ENCODE assay signal across 1 cellular context in the genomic region with DNA sequence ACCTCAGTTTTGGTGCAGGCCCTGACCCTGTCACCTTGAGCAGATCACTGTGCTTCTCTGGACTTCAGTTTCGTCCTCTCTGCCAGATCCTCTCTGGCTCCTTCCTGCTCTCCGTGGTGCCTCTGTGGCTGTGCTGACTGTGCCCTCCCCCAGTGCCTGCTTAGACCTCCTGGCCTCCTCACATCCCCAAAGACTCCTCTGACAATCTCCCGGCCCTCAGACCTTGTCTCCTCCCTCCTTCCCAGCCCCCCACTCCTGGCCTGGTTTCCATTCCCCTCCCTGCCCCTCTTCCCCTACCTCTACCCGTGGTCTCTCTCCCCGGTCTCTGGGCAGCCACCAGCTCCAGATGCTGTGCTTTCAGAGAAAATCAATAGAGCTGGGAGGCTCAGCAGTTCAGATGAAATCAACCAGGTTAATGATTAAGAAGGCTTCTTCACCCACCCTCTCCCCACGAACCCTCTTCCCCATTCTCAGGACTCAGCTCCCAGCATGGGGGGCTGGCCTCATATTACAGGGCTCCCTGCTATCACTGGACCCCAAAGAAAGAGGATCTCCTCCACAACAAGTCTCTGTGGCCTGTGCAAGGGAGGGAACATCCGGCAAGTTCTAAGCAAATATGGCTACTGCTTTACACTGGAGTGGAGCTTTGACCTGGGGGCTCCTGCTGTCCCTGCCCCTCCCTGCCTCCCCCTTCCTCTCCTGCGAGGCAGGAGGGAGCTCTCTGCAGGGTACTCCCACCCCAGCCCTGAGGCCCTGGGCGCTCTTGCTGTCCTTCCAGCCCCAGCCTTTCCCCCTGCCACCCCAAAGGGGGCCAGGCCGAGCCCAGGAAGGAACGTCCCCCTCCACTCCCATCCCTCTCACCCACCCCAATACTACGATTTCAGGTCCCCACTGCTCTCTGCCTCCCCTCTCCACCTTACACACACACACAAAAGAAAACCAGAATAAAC.
A peak's percentile ranks its signal among the peaks of the same experiment; 100 is the strongest.
TF ChIP-seq lines count a peak whose summit lies in the region.

No MANE protein-coding gene starts in this region.

TF ChIP-seq in HepG2, 621 proteins besides CTCF, POLR2A, EP300 and RAD21 (continued from another document and continues in another):
- TF ChIP-seq, protein P1, sequence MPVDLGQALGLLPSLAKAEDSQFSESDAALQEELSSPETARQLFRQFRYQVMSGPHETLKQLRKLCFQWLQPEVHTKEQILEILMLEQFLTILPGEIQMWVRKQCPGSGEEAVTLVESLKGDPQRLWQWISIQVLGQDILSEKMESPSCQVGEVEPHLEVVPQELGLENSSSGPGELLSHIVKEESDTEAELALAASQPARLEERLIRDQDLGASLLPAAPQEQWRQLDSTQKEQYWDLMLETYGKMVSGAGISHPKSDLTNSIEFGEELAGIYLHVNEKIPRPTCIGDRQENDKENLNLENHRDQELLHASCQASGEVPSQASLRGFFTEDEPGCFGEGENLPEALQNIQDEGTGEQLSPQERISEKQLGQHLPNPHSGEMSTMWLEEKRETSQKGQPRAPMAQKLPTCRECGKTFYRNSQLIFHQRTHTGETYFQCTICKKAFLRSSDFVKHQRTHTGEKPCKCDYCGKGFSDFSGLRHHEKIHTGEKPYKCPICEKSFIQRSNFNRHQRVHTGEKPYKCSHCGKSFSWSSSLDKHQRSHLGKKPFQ (CRISPR knock-in tag; IDR thresholded peaks at IDR 0.05; ENCODE audit: insufficient replicate concordance), result peak; percentile 42
- TF ChIP-seq GABPA (IDR thresholded peaks at IDR 0.05; ENCODE audit: low read depth, low read length) (no peak), GABPA (CRISPR knock-in tag; IDR thresholded peaks at IDR 0.05; ENCODE audit: low read depth) (peak; percentile 56), TBX2 (CRISPR knock-in tag; IDR thresholded peaks at IDR 0.05; ENCODE audit: borderline replicate concordance) (0 out of 2 replicates have a peak, but pooled peaks have one; percentile 4), ZMYM2 (CRISPR knock-in tag; IDR thresholded peaks at IDR 0.05) (no peak), KDM3A (CRISPR knock-in tag; IDR thresholded peaks at IDR 0.05; ENCODE audit: low read depth) (no peak), NBN (conservative IDR thresholded peaks at IDR 0.05) (no peak), SMC3 (IDR thresholded peaks at IDR 0.05; ENCODE audit: low read length) (no peak), ZNF432 (CRISPR knock-in tag; IDR thresholded peaks at IDR 0.05; ENCODE audit: borderline replicate concordance) (no peak), ZNF550 (CRISPR knock-in tag; IDR thresholded peaks at IDR 0.05; ENCODE audit: borderline replicate concordance) (no peak), ZNF746 (CRISPR knock-in tag; IDR thresholded peaks at IDR 0.05) (peak; percentile 81; the same call in 1 of the 2 replicates), IRX3 (CRISPR knock-in tag; IDR thresholded peaks at IDR 0.05; ENCODE audit: borderline replicate concordance, low read depth) (no peak), MAZ (IDR thresholded peaks at IDR 0.05; ENCODE audit: borderline replicate concordance, low read depth, low read length) (no peak), MAZ (CRISPR knock-in tag; IDR thresholded peaks at IDR 0.05; ENCODE audit: low read depth) (no peak), ZNF501 (CRISPR knock-in tag; IDR thresholded peaks at IDR 0.05) (peak; percentile 44; the same call in 1 of the 2 replicates), NPAS2 (CRISPR knock-in tag; IDR thresholded peaks at IDR 0.05; ENCODE audit: borderline replicate concordance) (no peak), NFE2 (CRISPR knock-in tag; IDR thresholded peaks at IDR 0.05) (no peak), NR2F1 (CRISPR knock-in tag; IDR thresholded peaks at IDR 0.05) (no peak)
- TF ChIP-seq, protein P2, sequence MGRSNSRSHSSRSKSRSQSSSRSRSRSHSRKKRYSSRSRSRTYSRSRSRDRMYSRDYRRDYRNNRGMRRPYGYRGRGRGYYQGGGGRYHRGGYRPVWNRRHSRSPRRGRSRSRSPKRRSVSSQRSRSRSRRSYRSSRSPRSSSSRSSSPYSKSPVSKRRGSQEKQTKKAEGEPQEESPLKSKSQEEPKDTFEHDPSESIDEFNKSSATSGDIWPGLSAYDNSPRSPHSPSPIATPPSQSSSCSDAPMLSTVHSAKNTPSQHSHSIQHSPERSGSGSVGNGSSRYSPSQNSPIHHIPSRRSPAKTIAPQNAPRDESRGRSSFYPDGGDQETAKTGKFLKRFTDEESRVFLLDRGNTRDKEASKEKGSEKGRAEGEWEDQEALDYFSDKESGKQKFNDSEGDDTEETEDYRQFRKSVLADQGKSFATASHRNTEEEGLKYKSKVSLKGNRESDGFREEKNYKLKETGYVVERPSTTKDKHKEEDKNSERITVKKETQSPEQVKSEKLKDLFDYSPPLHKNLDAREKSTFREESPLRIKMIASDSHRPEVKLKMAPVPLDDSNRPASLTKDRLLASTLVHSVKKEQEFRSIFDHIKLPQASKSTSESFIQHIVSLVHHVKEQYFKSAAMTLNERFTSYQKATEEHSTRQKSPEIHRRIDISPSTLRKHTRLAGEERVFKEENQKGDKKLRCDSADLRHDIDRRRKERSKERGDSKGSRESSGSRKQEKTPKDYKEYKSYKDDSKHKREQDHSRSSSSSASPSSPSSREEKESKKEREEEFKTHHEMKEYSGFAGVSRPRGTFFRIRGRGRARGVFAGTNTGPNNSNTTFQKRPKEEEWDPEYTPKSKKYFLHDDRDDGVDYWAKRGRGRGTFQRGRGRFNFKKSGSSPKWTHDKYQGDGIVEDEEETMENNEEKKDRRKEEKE (IDR thresholded peaks at IDR 0.05), result no peak
- TF ChIP-seq, protein P3, sequence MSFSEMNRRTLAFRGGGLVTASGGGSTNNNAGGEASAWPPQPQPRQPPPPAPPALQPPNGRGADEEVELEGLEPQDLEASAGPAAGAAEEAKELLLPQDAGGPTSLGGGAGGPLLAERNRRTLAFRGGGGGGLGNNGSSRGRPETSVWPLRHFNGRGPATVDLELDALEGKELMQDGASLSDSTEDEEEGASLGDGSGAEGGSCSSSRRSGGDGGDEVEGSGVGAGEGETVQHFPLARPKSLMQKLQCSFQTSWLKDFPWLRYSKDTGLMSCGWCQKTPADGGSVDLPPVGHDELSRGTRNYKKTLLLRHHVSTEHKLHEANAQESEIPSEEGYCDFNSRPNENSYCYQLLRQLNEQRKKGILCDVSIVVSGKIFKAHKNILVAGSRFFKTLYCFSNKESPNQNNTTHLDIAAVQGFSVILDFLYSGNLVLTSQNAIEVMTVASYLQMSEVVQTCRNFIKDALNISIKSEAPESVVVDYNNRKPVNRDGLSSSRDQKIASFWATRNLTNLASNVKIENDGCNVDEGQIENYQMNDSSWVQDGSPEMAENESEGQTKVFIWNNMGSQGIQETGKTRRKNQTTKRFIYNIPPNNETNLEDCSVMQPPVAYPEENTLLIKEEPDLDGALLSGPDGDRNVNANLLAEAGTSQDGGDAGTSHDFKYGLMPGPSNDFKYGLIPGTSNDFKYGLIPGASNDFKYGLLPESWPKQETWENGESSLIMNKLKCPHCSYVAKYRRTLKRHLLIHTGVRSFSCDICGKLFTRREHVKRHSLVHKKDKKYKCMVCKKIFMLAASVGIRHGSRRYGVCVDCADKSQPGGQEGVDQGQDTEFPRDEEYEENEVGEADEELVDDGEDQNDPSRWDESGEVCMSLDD (CRISPR knock-in tag; IDR thresholded peaks at IDR 0.05; ENCODE audit: borderline replicate concordance), result peak; percentile 98
- TF ChIP-seq, protein P4, sequence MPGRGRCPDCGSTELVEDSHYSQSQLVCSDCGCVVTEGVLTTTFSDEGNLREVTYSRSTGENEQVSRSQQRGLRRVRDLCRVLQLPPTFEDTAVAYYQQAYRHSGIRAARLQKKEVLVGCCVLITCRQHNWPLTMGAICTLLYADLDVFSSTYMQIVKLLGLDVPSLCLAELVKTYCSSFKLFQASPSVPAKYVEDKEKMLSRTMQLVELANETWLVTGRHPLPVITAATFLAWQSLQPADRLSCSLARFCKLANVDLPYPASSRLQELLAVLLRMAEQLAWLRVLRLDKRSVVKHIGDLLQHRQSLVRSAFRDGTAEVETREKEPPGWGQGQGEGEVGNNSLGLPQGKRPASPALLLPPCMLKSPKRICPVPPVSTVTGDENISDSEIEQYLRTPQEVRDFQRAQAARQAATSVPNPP (CRISPR knock-in tag; IDR thresholded peaks at IDR 0.05), result no peak
- TF ChIP-seq, protein P5, sequence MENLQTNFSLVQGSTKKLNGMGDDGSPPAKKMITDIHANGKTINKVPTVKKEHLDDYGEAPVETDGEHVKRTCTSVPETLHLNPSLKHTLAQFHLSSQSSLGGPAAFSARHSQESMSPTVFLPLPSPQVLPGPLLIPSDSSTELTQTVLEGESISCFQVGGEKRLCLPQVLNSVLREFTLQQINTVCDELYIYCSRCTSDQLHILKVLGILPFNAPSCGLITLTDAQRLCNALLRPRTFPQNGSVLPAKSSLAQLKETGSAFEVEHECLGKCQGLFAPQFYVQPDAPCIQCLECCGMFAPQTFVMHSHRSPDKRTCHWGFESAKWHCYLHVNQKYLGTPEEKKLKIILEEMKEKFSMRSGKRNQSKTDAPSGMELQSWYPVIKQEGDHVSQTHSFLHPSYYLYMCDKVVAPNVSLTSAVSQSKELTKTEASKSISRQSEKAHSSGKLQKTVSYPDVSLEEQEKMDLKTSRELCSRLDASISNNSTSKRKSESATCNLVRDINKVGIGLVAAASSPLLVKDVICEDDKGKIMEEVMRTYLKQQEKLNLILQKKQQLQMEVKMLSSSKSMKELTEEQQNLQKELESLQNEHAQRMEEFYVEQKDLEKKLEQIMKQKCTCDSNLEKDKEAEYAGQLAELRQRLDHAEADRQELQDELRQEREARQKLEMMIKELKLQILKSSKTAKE (CRISPR knock-in tag; IDR thresholded peaks at IDR 0.05; ENCODE audit: borderline replicate concordance), result no peak; the same call in 1 of the 2 replicates
- TF ChIP-seq, protein P6, sequence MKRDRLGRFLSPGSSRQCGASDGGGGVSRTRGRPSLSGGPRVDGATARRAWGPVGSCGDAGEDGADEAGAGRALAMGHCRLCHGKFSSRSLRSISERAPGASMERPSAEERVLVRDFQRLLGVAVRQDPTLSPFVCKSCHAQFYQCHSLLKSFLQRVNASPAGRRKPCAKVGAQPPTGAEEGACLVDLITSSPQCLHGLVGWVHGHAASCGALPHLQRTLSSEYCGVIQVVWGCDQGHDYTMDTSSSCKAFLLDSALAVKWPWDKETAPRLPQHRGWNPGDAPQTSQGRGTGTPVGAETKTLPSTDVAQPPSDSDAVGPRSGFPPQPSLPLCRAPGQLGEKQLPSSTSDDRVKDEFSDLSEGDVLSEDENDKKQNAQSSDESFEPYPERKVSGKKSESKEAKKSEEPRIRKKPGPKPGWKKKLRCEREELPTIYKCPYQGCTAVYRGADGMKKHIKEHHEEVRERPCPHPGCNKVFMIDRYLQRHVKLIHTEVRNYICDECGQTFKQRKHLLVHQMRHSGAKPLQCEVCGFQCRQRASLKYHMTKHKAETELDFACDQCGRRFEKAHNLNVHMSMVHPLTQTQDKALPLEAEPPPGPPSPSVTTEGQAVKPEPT (CRISPR knock-in tag; IDR thresholded peaks at IDR 0.05; ENCODE audit: low read depth), result no peak
- TF ChIP-seq, protein P7, sequence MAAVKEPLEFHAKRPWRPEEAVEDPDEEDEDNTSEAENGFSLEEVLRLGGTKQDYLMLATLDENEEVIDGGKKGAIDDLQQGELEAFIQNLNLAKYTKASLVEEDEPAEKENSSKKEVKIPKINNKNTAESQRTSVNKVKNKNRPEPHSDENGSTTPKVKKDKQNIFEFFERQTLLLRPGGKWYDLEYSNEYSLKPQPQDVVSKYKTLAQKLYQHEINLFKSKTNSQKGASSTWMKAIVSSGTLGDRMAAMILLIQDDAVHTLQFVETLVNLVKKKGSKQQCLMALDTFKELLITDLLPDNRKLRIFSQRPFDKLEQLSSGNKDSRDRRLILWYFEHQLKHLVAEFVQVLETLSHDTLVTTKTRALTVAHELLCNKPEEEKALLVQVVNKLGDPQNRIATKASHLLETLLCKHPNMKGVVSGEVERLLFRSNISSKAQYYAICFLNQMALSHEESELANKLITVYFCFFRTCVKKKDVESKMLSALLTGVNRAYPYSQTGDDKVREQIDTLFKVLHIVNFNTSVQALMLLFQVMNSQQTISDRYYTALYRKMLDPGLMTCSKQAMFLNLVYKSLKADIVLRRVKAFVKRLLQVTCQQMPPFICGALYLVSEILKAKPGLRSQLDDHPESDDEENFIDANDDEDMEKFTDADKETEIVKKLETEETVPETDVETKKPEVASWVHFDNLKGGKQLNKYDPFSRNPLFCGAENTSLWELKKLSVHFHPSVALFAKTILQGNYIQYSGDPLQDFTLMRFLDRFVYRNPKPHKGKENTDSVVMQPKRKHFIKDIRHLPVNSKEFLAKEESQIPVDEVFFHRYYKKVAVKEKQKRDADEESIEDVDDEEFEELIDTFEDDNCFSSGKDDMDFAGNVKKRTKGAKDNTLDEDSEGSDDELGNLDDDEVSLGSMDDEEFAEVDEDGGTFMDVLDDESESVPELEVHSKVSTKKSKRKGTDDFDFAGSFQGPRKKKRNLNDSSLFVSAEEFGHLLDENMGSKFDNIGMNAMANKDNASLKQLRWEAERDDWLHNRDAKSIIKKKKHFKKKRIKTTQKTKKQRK (IDR thresholded peaks at IDR 0.05; ENCODE audit: low read length), result no peak
- TF ChIP-seq, protein P8, sequence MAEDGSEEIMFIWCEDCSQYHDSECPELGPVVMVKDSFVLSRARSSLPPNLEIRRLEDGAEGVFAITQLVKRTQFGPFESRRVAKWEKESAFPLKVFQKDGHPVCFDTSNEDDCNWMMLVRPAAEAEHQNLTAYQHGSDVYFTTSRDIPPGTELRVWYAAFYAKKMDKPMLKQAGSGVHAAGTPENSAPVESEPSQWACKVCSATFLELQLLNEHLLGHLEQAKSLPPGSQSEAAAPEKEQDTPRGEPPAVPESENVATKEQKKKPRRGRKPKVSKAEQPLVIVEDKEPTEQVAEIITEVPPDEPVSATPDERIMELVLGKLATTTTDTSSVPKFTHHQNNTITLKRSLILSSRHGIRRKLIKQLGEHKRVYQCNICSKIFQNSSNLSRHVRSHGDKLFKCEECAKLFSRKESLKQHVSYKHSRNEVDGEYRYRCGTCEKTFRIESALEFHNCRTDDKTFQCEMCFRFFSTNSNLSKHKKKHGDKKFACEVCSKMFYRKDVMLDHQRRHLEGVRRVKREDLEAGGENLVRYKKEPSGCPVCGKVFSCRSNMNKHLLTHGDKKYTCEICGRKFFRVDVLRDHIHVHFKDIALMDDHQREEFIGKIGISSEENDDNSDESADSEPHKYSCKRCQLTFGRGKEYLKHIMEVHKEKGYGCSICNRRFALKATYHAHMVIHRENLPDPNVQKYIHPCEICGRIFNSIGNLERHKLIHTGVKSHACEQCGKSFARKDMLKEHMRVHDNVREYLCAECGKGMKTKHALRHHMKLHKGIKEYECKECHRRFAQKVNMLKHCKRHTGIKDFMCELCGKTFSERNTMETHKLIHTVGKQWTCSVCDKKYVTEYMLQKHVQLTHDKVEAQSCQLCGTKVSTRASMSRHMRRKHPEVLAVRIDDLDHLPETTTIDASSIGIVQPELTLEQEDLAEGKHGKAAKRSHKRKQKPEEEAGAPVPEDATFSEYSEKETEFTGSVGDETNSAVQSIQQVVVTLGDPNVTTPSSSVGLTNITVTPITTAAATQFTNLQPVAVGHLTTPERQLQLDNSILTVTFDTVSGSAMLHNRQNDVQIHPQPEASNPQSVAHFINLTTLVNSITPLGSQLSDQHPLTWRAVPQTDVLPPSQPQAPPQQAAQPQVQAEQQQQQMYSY (CRISPR knock-in tag; IDR thresholded peaks at IDR 0.05), result no peak
- TF ChIP-seq, protein P9, sequence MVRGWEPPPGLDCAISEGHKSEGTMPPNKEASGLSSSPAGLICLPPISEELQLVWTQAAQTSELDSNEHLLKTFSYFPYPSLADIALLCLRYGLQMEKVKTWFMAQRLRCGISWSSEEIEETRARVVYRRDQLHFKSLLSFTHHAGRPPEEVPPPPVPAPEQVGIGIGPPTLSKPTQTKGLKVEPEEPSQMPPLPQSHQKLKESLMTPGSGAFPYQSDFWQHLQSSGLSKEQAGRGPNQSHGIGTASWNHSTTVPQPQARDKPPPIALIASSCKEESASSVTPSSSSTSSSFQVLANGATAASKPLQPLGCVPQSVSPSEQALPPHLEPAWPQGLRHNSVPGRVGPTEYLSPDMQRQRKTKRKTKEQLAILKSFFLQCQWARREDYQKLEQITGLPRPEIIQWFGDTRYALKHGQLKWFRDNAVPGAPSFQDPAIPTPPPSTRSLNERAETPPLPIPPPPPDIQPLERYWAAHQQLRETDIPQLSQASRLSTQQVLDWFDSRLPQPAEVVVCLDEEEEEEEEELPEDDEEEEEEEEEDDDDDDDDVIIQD (CRISPR knock-in tag; IDR thresholded peaks at IDR 0.05; ENCODE audit: low read depth), result no peak
